15 cellular contexts compared by ENCODE assay signal in the genomic region with DNA sequence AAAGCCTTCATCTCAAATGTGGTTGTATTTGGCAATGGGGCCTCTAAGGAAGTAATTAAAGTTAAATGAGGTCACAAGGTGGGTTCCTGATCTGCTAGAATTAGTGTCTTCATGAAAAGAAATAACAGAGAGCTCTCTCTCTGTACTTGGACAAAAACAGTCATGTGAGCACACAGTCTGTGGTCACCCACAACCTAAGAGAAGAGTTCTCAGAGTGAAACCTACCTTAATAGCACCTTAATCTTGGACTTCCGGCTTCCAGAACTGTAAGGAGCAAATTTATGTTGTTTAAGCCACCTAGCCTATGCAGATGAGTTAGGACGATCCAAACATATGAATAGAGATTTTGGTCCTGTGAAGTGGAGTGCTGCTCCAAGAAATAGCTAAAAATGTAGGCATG.
A peak's percentile ranks its signal among the peaks of the same experiment; 100 is the strongest.
DNase-seq lines count a peak whose midpoint lies in the region; ATAC-seq and TF ChIP-seq lines count a peak whose summit lies in the region.
"Had no signal": no experiment of that assay in that cellular context is flagged by ENCODE, and none has a peak within 500 bp of the region (broad histone marks: within the 10 kb centered on the region; RNA-seq: fewer than 3 reads in every experiment).

No MANE protein-coding gene starts in this region.

- no peaks in the 10 kb centered on the region for H3K27me3 ChIP-seq in HAP-1 (ENCODE audit: low read depth)

- H3K36me3 ChIP-seq in OCI-LY7 (ENCODE audit: insufficient read depth, low read length), result no peaks in the 10 kb centered on the region
- no peaks in the 10 kb centered on the region for H3K36me3 ChIP-seq in HAP-1 (replicated peaks)

- no peaks in the 10 kb centered on the region for H3K9me2 ChIP-seq in OCI-LY7 (ENCODE audit: insufficient read depth, low read length)

- BruUV-seq in OCI-LY7 (replicated peaks; lab: Mats Ljungman, UMichigan), result no TSS peak

- H4K20me1 ChIP-seq in OCI-LY7 (ENCODE audit: insufficient read depth, low read length), result no peaks in the 10 kb centered on the region

- TF ChIP-seq CTCF in OCI-LY7 (conservative IDR thresholded peaks at IDR 0.05; ENCODE audit: low read length) (no peak), endothelial cell (IDR thresholded peaks at IDR 0.05; ENCODE audit: unreplicated experiment) (no peak)

- H3K4me2 ChIP-seq in OCI-LY7 (ENCODE audit: low read length), result no peak overlapping the region

- peaks cover 23% of the 10 kb centered on the region for H3K4me1 ChIP-seq in OCI-LY7 (ENCODE audit: insufficient read depth, low read length, poor library complexity, severe bottlenecking)
- H3K4me1 ChIP-seq in HAP-1, result no peaks in the 10 kb centered on the region
- H3K4me1 ChIP-seq: Caco-2 had no signal

- in situ Hi-C loops in HAP-1 (cut with MboI; ENCODE audit: low sequenced_read_pairs), result no loop called here

- POLR2A ChIA-PET in OCI-LY7 (lab: Charles Lee), result interaction anchor here (1.2 kb wide), 1 partner anchor 12 kb away, joined by 6 read pairs; no protein-coding TSS in a partner anchor
- POLR2A ChIA-PET in activated CD4-positive, alpha-beta memory T cell treated with anti-CD3 and anti-CD28 coated beads for 36 hours (lab: Charles Lee), result no interaction called here

- H3K9me3 Mint-ChIP-seq in endothelial cell (ENCODE audit: unreplicated experiment), result no peaks in the 10 kb centered on the region
- peaks cover 9% of the 10 kb centered on the region for H3K9me3 Mint-ChIP-seq in activated CD4-positive, alpha-beta memory T cell treated with anti-CD3 and anti-CD28 coated beads for 36 hours

- H3K27ac Mint-ChIP-seq in endothelial cell (ENCODE audit: unreplicated experiment), result no peak overlapping the region
- no peak overlapping the region for H3K27ac Mint-ChIP-seq in activated CD4-positive, alpha-beta memory T cell treated with anti-CD3 and anti-CD28 coated beads for 36 hours
- H3K27ac Mint-ChIP-seq: CD4-positive, alpha-beta T cell had no signal

- H2AFZ ChIP-seq in OCI-LY7 (ENCODE audit: low read length), result 0 out of 2 replicates have a peak overlapping the region, but pooled peaks have one; percentile 28
- H2AFZ ChIP-seq: GM23248 had no signal

- CTCF ChIA-PET in OCI-LY7 (lab: Charles Lee; ENCODE audit: unreplicated experiment), result no interaction called here
- CTCF ChIA-PET in activated CD4-positive, alpha-beta memory T cell treated with anti-CD3 and anti-CD28 coated beads for 36 hours (lab: Charles Lee), result no interaction called here

- no peak overlapping the region for H3K4me3 ChIP-seq in OCI-LY7 (ENCODE audit: low read depth, low read length, poor library complexity, severe bottlenecking)
- H3K4me3 ChIP-seq in HAP-1, result no peak overlapping the region
- H3K4me3 ChIP-seq: GM23248 had no signal

- no peaks in the 10 kb centered on the region for H3K4me1 Mint-ChIP-seq in endothelial cell (ENCODE audit: unreplicated experiment)
- H3K4me1 Mint-ChIP-seq in activated CD4-positive, alpha-beta memory T cell treated with anti-CD3 and anti-CD28 coated beads for 36 hours (ENCODE audit: low read depth), result no peaks in the 10 kb centered on the region

- H3K79me2 ChIP-seq in OCI-LY7 (ENCODE audit: insufficient read depth, low read depth, low read length), result no peaks in the 10 kb centered on the region

- H3K36me3 Mint-ChIP-seq in endothelial cell (ENCODE audit: low read depth, unreplicated experiment), result no peaks in the 10 kb centered on the region
- H3K36me3 Mint-ChIP-seq in activated CD4-positive, alpha-beta memory T cell treated with anti-CD3 and anti-CD28 coated beads for 36 hours, result no peaks in the 10 kb centered on the region

- H3K9me3 ChIP-seq in OCI-LY7 (ENCODE audit: low read length), result no peaks in the 10 kb centered on the region
- H3K9me3 ChIP-seq in HAP-1, result no peaks in the 10 kb centered on the region
- H3K9me3 ChIP-seq: Caco-2 had no signal

- intact Hi-C loops in OCI-LY7 (cut with micrococcal nuclease; ENCODE audit: unreplicated experiment), result no loop called here
- intact Hi-C loops in activated CD4-positive, alpha-beta memory T cell treated with anti-CD3 and anti-CD28 coated beads for 36 hours (cut with micrococcal nuclease), result no loop called here

- H3K27me3 Mint-ChIP-seq in endothelial cell (ENCODE audit: unreplicated experiment), result no peaks in the 10 kb centered on the region
- H3K27me3 Mint-ChIP-seq in activated CD4-positive, alpha-beta memory T cell treated with anti-CD3 and anti-CD28 coated beads for 36 hours, result no peaks in the 10 kb centered on the region
- H3K27me3 Mint-ChIP-seq: CD4-positive, alpha-beta T cell had no signal

- H3K4me3 Mint-ChIP-seq in endothelial cell (ENCODE audit: unreplicated experiment), result no peak overlapping the region
- no peak overlapping the region for H3K4me3 Mint-ChIP-seq in activated CD4-positive, alpha-beta memory T cell treated with anti-CD3 and anti-CD28 coated beads for 36 hours
- H3K4me3 Mint-ChIP-seq: CD4-positive, alpha-beta T cell had no signal

- DNase-seq in OCI-LY7 (ENCODE audit: low spot score) (no peak), HAP-1 (ENCODE audit: low spot score in 2 of 2) (no peak), Ammon's horn (ENCODE audit: low spot score) (no peak), endothelial cell (ENCODE audit: low spot score) (no peak)
- no peak for DNase-seq in activated CD4-positive, alpha-beta memory T cell treated with anti-CD3 and anti-CD28 coated beads for 36 hours
- DNase-seq: ACHN; Caco-2; CD4-positive, alpha-beta T cell; GM23248; HCEC 1CT; Kasumi-1; KG1 had no signal

- peak; percentile 73 for ATAC-seq in GM18868 (IDR thresholded peaks at IDR 0.05; ENCODE audit: unreplicated experiment)
- ATAC-seq in HG02885 (IDR thresholded peaks at IDR 0.05; ENCODE audit: poor library complexity, unreplicated experiment), result peak; percentile 67

- no peak overlapping the region for H3K27ac ChIP-seq in OCI-LY7 (ENCODE audit: low read depth, low read length, poor library complexity, severe bottlenecking)
- H3K27ac ChIP-seq: C4-2B, GM23248 had no signal
